In the genomic region with DNA sequence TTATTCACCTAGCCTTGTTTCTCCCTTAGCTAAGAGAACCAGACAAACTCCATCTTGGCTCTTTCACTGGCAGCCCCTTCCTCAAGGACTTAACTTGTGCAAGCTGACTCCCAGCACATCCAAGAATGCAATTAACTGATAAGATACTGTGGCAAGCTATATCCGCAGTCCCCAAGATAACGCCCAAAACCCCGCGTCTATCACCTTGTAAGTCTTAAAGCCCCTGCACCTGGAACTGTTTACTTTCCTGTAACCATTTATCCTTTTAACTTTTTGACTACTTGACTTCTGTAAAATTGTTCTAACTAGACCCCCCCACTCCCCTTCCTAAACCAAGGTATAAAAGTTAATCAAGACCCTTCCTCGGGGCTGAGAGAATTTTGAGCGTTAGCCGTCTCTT, we compare ENCODE assay signal across 4 cellular contexts. TPM values are rescaled to one million over a fixed set of nuclear protein-coding genes. Genes with fewer than 3 reads are reported as not detected.
"Had no signal": no experiment of that assay in that cellular context is flagged by ENCODE, and none has a peak within 500 bp of the region (broad histone marks: within the 10 kb centered on the region; RNA-seq: fewer than 3 reads in every experiment).

No MANE protein-coding gene starts in this region.

RNA-seq across cellular contexts. Expression of gene CCKBR, which starts 21.2 kb away (rescaled TPM):
- total RNA-seq: LHCN-M2, M059J, MCF 10A, NCI-H460 had no signal

RNA-seq across cellular contexts. Expression of gene CNGA4, which starts 41.9 kb away (rescaled TPM):
- total RNA-seq: LHCN-M2, M059J, MCF 10A, NCI-H460 had no signal
